In genomic region chr14:64611358-64612020, GRCh38 we compare ENCODE assay signal across 11 cellular contexts.
DNase-seq lines count a peak whose midpoint lies in the region; ATAC-seq and TF ChIP-seq lines count a peak whose summit lies in the region.
"Had no signal": no experiment of that assay in that cellular context is flagged by ENCODE, and none has a peak within 500 bp of the region (broad histone marks: within the 10 kb centered on the region; RNA-seq: fewer than 3 reads in every experiment).

No MANE protein-coding gene starts in this region.

- no peak for TF ChIP-seq POLR2A in gastroesophageal sphincter (IDR thresholded peaks at IDR 0.05)
- TF ChIP-seq POLR2A in prostate gland (IDR thresholded peaks at IDR 0.05): no peak

- no peaks in the 10 kb centered on the region for H3K9me3 ChIP-seq in gastroesophageal sphincter
- no peaks in the 10 kb centered on the region for H3K9me3 ChIP-seq in prostate gland

- ATAC-seq in gastroesophageal sphincter: peak; percentile 60
- no peak for ATAC-seq in naive thymus-derived CD8-positive, alpha-beta T cell
- no peak for ATAC-seq in GM18511 (IDR thresholded peaks at IDR 0.05; ENCODE audit: unreplicated experiment)
- ATAC-seq: T-cell had no signal

- DNase-seq in BJ (ENCODE audit: low read depth): peak; percentile 50
- peak; percentile 14 for DNase-seq in OCI-M1 (lab: John Stamatoyannopoulos, UW)
- peak; percentile 71 for DNase-seq in prostate gland (ENCODE audit: low spot score)
- no peak for DNase-seq in T-helper 1 cell
- DNase-seq in naive thymus-derived CD8-positive, alpha-beta T cell: no peak
- DNase-seq in stimulated activated CD4-positive, alpha-beta T cell treated with anti-CD3 and anti-CD28 coated beads, Interleukin-15, amount 100 ng/mL, for 24 hours: no peak
- DNase-seq: DMS53, NCI-H2171, T-cell had no signal

- H3K36me3 ChIP-seq in BJ (ENCODE audit: control insufficient read depth, insufficient read depth, low read length) (no peaks in the 10 kb centered on the region), gastroesophageal sphincter (no peaks in the 10 kb centered on the region), prostate gland (no peaks in the 10 kb centered on the region)

- H3K4me3 ChIP-seq in BJ (ENCODE audit: low read depth, low read length): no peak overlapping the region
- no peak overlapping the region for H3K4me3 ChIP-seq in gastroesophageal sphincter
- no peak overlapping the region for H3K4me3 ChIP-seq in prostate gland

- no peak for TF ChIP-seq CTCF in BJ (IDR thresholded peaks at IDR 0.05; ENCODE audit: insufficient read depth, low read depth, low read length)
- no peak for TF ChIP-seq CTCF in gastroesophageal sphincter (IDR thresholded peaks at IDR 0.05)
- no peak for TF ChIP-seq CTCF in prostate gland (IDR thresholded peaks at IDR 0.05)

- H3K4me3 Mint-ChIP-seq in naive thymus-derived CD8-positive, alpha-beta T cell: no peak overlapping the region
- H3K4me3 Mint-ChIP-seq: T-cell had no signal

- no peaks in the 10 kb centered on the region for H3K4me1 Mint-ChIP-seq in naive thymus-derived CD8-positive, alpha-beta T cell
- H3K4me1 Mint-ChIP-seq: T-cell had no signal

- 20 to 24% methylated on average over 1 of the region's 1 CpG for WGBS in gastroesophageal sphincter (ENCODE audit: low coverage in 1 of 2), 2 donors
- 4% methylated on average over 1 of the region's 1 CpG for WGBS in prostate gland

- intact Hi-C loops in prostate gland (cut with DNase I): no loop called here

- CTCF ChIA-PET in BJ (lab: Yijun Ruan, JAX): interaction anchor here (0.7 to 1.6 kb wide), 3 partner anchors 17 to 153 kb away, joined by 3 read pairs; no protein-coding TSS in a partner anchor

- peaks cover 0 to 7% (median 2%) of the 10 kb centered on the region in 5 donors for H3K27me3 Mint-ChIP-seq in naive thymus-derived CD8-positive, alpha-beta T cell

- H3K27ac Mint-ChIP-seq in naive thymus-derived CD8-positive, alpha-beta T cell: no peak overlapping the region
- H3K27ac Mint-ChIP-seq: T-cell had no signal

- H3K27ac ChIP-seq in gastroesophageal sphincter (peak overlapping the region; percentile 76 to 87 (median 84)), prostate gland (peak overlapping the region; percentile 0 to 28)

- no peak for TF ChIP-seq EP300 in gastroesophageal sphincter (IDR thresholded peaks at IDR 0.05)

- H3K36me3 Mint-ChIP-seq in naive thymus-derived CD8-positive, alpha-beta T cell: no peaks in the 10 kb centered on the region
- H3K36me3 Mint-ChIP-seq: T-cell had no signal

- POLR2A ChIA-PET in BJ (lab: Charles Lee): no interaction called here
- POLR2A ChIA-PET in naive thymus-derived CD8-positive, alpha-beta T cell (lab: Charles Lee): no interaction called here

- H3K27me3 ChIP-seq in BJ (ENCODE audit: control insufficient read depth, insufficient read depth, low read length) (no peaks in the 10 kb centered on the region), gastroesophageal sphincter (no peaks in the 10 kb centered on the region), prostate gland (replicated peaks; ENCODE audit: insufficient read depth) (no peaks in the 10 kb centered on the region)

- no peaks in the 10 kb centered on the region for H3K9me3 Mint-ChIP-seq in naive thymus-derived CD8-positive, alpha-beta T cell
- H3K9me3 Mint-ChIP-seq: T-cell had no signal

- H3K4me1 ChIP-seq in gastroesophageal sphincter (peaks cover 5 to 54% (median 10%) of the 10 kb centered on the region in 3 donors), prostate gland (replicated peaks) (no peaks in the 10 kb centered on the region)

Comparison
In these comparisons a context has a peak if more than half of its experiments do, and no peak if none do; other contexts are left out.
1. DNase-seq: peak in BJ (single experiment), OCI-M1 (single experiment) and prostate gland (single experiment); none in T-helper 1 cell (0 of 5), naive thymus-derived CD8-positive, alpha-beta T cell (0 of 10) and stimulated activated CD4-positive, alpha-beta T cell treated with anti-CD3 and anti-CD28 coated beads, Interleukin-15, amount 100 ng/mL, for 24 hours (single experiment).